ENCODE assay signal across 8 cellular contexts in genomic region chr5:141664733-141665461, GRCh38. TPM values are rescaled to one million over a fixed set of nuclear protein-coding genes. Genes with fewer than 3 reads are reported as not detected.
DNase-seq lines count a peak whose midpoint lies in the region; ATAC-seq lines count a peak whose summit lies in the region.

No MANE protein-coding gene starts in this region.

- no peak overlapping the region for H3K27ac Mint-ChIP-seq in activated T-helper 17 cell treated with anti-CD3 and anti-CD28 coated beads, Interleukin-2, amount 50 U/mL, for 72 hours

- H4K8ac ChIP-seq in trophoblast cell (ENCODE audit: low read depth, low read length), result no peak overlapping the region

- DNase-seq in DMS79 treated with DMSO at 0.1 percent for 48 hours (lab: John Stamatoyannopoulos, UW), result peak; percentile 19
- peak; percentile 69 for DNase-seq in HPDE6-E6E7 (ENCODE audit: extremely low spot score)
- DNase-seq in RPMI7951 (ENCODE audit: low read depth), result peak; percentile 54
- peak; percentile 66 for DNase-seq in foreskin melanocyte
- DNase-seq in trophoblast cell, result peak; percentile 49 to 81
- DNase-seq in ureter (ENCODE audit: low spot score), result peak; percentile 84

- no peaks in the 10 kb centered on the region for H3K4me1 ChIP-seq in trophoblast cell (ENCODE audit: control insufficient read depth in 1 of 2, insufficient read depth in 2 of 2, low read length in 2 of 2)

- H3K4me2 ChIP-seq in trophoblast cell (ENCODE audit: low read length), result no peak overlapping the region

- H3K27ac ChIP-seq in trophoblast cell (ENCODE audit: low read depth, low read length), result no peak overlapping the region

- no peak overlapping the region for H3K14ac ChIP-seq in trophoblast cell (ENCODE audit: low read length)

- WGBS in trophoblast cell (ENCODE audit: extremely low coverage, insufficient coverage, insufficient read length), result no CpG with 5 or more reads among the region's 13 CpGs

- peak; percentile 93 for ATAC-seq in GM21390 (IDR thresholded peaks at IDR 0.05; ENCODE audit: unreplicated experiment)
- ATAC-seq in activated T-helper 17 cell treated with anti-CD3 and anti-CD28 coated beads, Interleukin-2, amount 50 U/mL, for 72 hours (replicated peaks), result peak; percentile 93

- no peak overlapping the region for H3K4me3 Mint-ChIP-seq in activated T-helper 17 cell treated with anti-CD3 and anti-CD28 coated beads, Interleukin-2, amount 50 U/mL, for 72 hours

- no peaks in the 10 kb centered on the region for H3K27me3 Mint-ChIP-seq in activated T-helper 17 cell treated with anti-CD3 and anti-CD28 coated beads, Interleukin-2, amount 50 U/mL, for 72 hours

- H3K36me3 ChIP-seq in trophoblast cell (ENCODE audit: control insufficient read depth in 1 of 2, insufficient read depth in 2 of 2, low read length in 2 of 2), result peaks cover 19% of the 10 kb centered on the region in 2 experiments

- H2AK5ac ChIP-seq in trophoblast cell (ENCODE audit: low read length), result no peak overlapping the region

- H3K18ac ChIP-seq in trophoblast cell (ENCODE audit: low read length), result no peak overlapping the region

- no peak overlapping the region for H3K4ac ChIP-seq in trophoblast cell (ENCODE audit: low read depth, low read length)

- H3K27me3 ChIP-seq in trophoblast cell (ENCODE audit: insufficient read depth, low read length), result no peaks in the 10 kb centered on the region

- no peak overlapping the region for H2BK120ac ChIP-seq in trophoblast cell (ENCODE audit: insufficient read depth, low read length, poor library complexity)

- peaks cover 4% of the 10 kb centered on the region for H3K4me1 Mint-ChIP-seq in activated T-helper 17 cell treated with anti-CD3 and anti-CD28 coated beads, Interleukin-2, amount 50 U/mL, for 72 hours

- H2BK12ac ChIP-seq in trophoblast cell (ENCODE audit: low read length), result no peak overlapping the region

- no peak overlapping the region for H3K9ac ChIP-seq in trophoblast cell (ENCODE audit: low read length)

- no peak overlapping the region for H2BK5ac ChIP-seq in trophoblast cell (ENCODE audit: low read depth, low read length, poor library complexity)

- no peak overlapping the region for H3K23ac ChIP-seq in trophoblast cell (ENCODE audit: low read length)

- no peaks in the 10 kb centered on the region for H3K79me2 ChIP-seq in trophoblast cell (ENCODE audit: control insufficient read depth, insufficient read depth, low read length, poor library complexity)

- H3K4me3 ChIP-seq in trophoblast cell (ENCODE audit: low read depth, low read length), result no peak overlapping the region

- no peak overlapping the region for H2AFZ ChIP-seq in trophoblast cell (ENCODE audit: insufficient read depth, low read length, poor library complexity)

- H3K36me3 Mint-ChIP-seq in activated T-helper 17 cell treated with anti-CD3 and anti-CD28 coated beads, Interleukin-2, amount 50 U/mL, for 72 hours (ENCODE audit: low read depth), result no peaks in the 10 kb centered on the region

- H3K9me3 ChIP-seq in trophoblast cell (ENCODE audit: insufficient read depth, low read depth, low read length), result peaks cover 2% of the 10 kb centered on the region

- no peak overlapping the region for H4K12ac ChIP-seq in trophoblast cell (ENCODE audit: low read depth, low read length)

- H3K9me3 Mint-ChIP-seq in activated T-helper 17 cell treated with anti-CD3 and anti-CD28 coated beads, Interleukin-2, amount 50 U/mL, for 72 hours, result no peaks in the 10 kb centered on the region

- H4K91ac ChIP-seq in trophoblast cell (ENCODE audit: low read depth, low read length), result no peak overlapping the region

- H3K79me1 ChIP-seq in trophoblast cell (ENCODE audit: low read length), result no peaks in the 10 kb centered on the region

RNA-seq across cellular contexts. Expression of gene FCHSD1, which starts 13.7 kb away (rescaled TPM):
- 8.5 and 11.1 TPM in 2 replicates for total RNA-seq in RPMI7951 (2014; rRNA removed; shearing (Covaris generic))
- 100 to 1,000 TPM in 1 of 2 donors, 10 to 100 TPM in 1; 38.7 to 113 TPM for total RNA-seq in activated T-helper 17 cell treated with anti-CD3 and anti-CD28 coated beads, Interleukin-2, amount 50 U/mL, for 72 hours
- 18.2 and 18.6 TPM in 2 replicates for polyA plus RNA-seq in trophoblast cell (2013)
- 33.5 TPM for total RNA-seq in ureter

RNA-seq across cellular contexts. Expression of gene ARAP3, which starts 17.1 kb away (rescaled TPM):
- total RNA-seq in RPMI7951 (2014; rRNA removed; shearing (Covaris generic)), result 5.3 and 5.4 TPM in 2 replicates
- 10 to 100 TPM in 1 of 2 donors, 1 to 10 TPM in 1; 7.1 to 19.6 TPM for total RNA-seq in activated T-helper 17 cell treated with anti-CD3 and anti-CD28 coated beads, Interleukin-2, amount 50 U/mL, for 72 hours
- 9.8 and 10.5 TPM in 2 replicates for polyA plus RNA-seq in trophoblast cell (2013)
- total RNA-seq in ureter, result 39.2 TPM

RNA-seq across cellular contexts. Expression of gene RELL2, which starts 28.1 kb away (rescaled TPM):
- total RNA-seq in RPMI7951 (2014; rRNA removed; shearing (Covaris generic)), result 2.8 and 5.2 TPM in 2 replicates
- total RNA-seq in activated T-helper 17 cell treated with anti-CD3 and anti-CD28 coated beads, Interleukin-2, amount 50 U/mL, for 72 hours, result 10 to 100 TPM; 16.5 to 29.9 TPM
- 2.5 and 3.0 TPM in 2 replicates for polyA plus RNA-seq in trophoblast cell (2013)
- total RNA-seq in ureter, result 4.4 TPM

RNA-seq across cellular contexts. Expression of gene HDAC3, which starts 28.2 kb away (rescaled TPM):
- total RNA-seq in RPMI7951 (2014; rRNA removed; shearing (Covaris generic)), result 43.9 and 52.4 TPM in 2 replicates
- total RNA-seq in activated T-helper 17 cell treated with anti-CD3 and anti-CD28 coated beads, Interleukin-2, amount 50 U/mL, for 72 hours, result 100 to 1,000 TPM; 123 to 174 TPM
- 53.3 and 54.0 TPM in 2 replicates for polyA plus RNA-seq in trophoblast cell (2013)
- 56.0 TPM for total RNA-seq in ureter

RNA-seq across cellular contexts. Expression of gene DIAPH1, which starts 46.1 kb away (rescaled TPM):
- 29.1 and 40.1 TPM in 2 replicates for total RNA-seq in RPMI7951 (2014; rRNA removed; shearing (Covaris generic))
- total RNA-seq in activated T-helper 17 cell treated with anti-CD3 and anti-CD28 coated beads, Interleukin-2, amount 50 U/mL, for 72 hours, result 100 to 1,000 TPM; 186 to 268 TPM
- polyA plus RNA-seq in trophoblast cell (2013), result 94.3 and 97.6 TPM in 2 replicates
- 86.5 TPM for total RNA-seq in ureter

Comparison
In these comparisons a context has a peak if more than half of its experiments do, and no peak if none do; other contexts are left out.
1. DNase-seq: peak in every context shown above with its lines; median percentile 84 in ureter; 69 in HPDE6-E6E7; 66 in foreskin melanocyte; 65 in trophoblast cell; 54 in RPMI7951; 19 in DMS79 treated with DMSO at 0.1 percent for 48 hours.